1 cellular context compared by ENCODE assay signal in genomic region chr12:120495723-120496352, GRCh38.
A peak's percentile ranks its signal among the peaks of the same experiment; 100 is the strongest.
TF ChIP-seq lines count a peak whose summit lies in the region.

TSS of gene DYNLL1 (plus strand) at chr12:120496113. CDS start at chr12:120496422, 309 bp downstream.

TF ChIP-seq in HepG2, 621 proteins besides CTCF, POLR2A, EP300 and RAD21 (continued from another document and continues in another):
- TF ChIP-seq GMEB1 (CRISPR knock-in tag; IDR thresholded peaks at IDR 0.05; ENCODE audit: borderline replicate concordance) (peak; percentile 72; the same call in 1 of the 2 replicates), ZNF281 (CRISPR knock-in tag; IDR thresholded peaks at IDR 0.05; ENCODE audit: borderline replicate concordance) (no peak), GATA4 (IDR thresholded peaks at IDR 0.05; ENCODE audit: borderline replicate concordance, low read depth) (peak; percentile 82), NFYC (CRISPR knock-in tag; IDR thresholded peaks at IDR 0.05) (peak; percentile 97), ZKSCAN1 (IDR thresholded peaks at IDR 0.05; ENCODE audit: low read length) (no peak), ZNF746 (CRISPR knock-in tag; IDR thresholded peaks at IDR 0.05) (0 out of 2 replicates have a peak, but pooled peaks have one; percentile 22), ZNF407 (CRISPR knock-in tag; IDR thresholded peaks at IDR 0.05; ENCODE audit: not compliant biosample characterization) (no peak), CAMTA2 (CRISPR knock-in tag; IDR thresholded peaks at IDR 0.05; ENCODE audit: borderline replicate concordance) (no peak), POGZ (CRISPR knock-in tag; IDR thresholded peaks at IDR 0.05) (no peak; the same call in 1 of the 2 replicates), ZNF549 (CRISPR knock-in tag; IDR thresholded peaks at IDR 0.05) (no peak), ZBTB7B (CRISPR knock-in tag; IDR thresholded peaks at IDR 0.05) (peak; percentile 29; the same call in 1 of the 2 replicates), ZBTB14 (CRISPR knock-in tag; IDR thresholded peaks at IDR 0.05) (no peak; the same call in 1 of the 2 replicates), ZNF841 (CRISPR knock-in tag; IDR thresholded peaks at IDR 0.05; ENCODE audit: borderline replicate concordance) (no peak), ZNF800 (CRISPR knock-in tag; IDR thresholded peaks at IDR 0.05) (no peak), ZNF331 (CRISPR knock-in tag; IDR thresholded peaks at IDR 0.05) (no peak), PRDM15 (CRISPR knock-in tag; IDR thresholded peaks at IDR 0.05) (no peak), GPBP1L1 (CRISPR knock-in tag; IDR thresholded peaks at IDR 0.05) (no peak), XRCC5 (optimal IDR thresholded peaks at IDR 0.05; ENCODE audit: low read length) (peak; percentile 16), ZNF10 (CRISPR knock-in tag; IDR thresholded peaks at IDR 0.05; ENCODE audit: borderline replicate concordance, low read depth) (no peak), MXD4 (CRISPR knock-in tag; IDR thresholded peaks at IDR 0.05) (peak; percentile 95), STAT5B (CRISPR knock-in tag; IDR thresholded peaks at IDR 0.05) (no peak), MLX (CRISPR knock-in tag; IDR thresholded peaks at IDR 0.05) (no peak), ZHX1 (CRISPR knock-in tag; IDR thresholded peaks at IDR 0.05; ENCODE audit: low read depth) (0 out of 2 replicates have a peak, but pooled peaks have one; percentile 46), ZNF879 (CRISPR knock-in tag; IDR thresholded peaks at IDR 0.05) (no peak), DNMT3B (CRISPR knock-in tag; conservative IDR thresholded peaks at IDR 0.05) (no peak), ZNF451 (CRISPR knock-in tag; IDR thresholded peaks at IDR 0.05) (peak; percentile 82; the same call in 1 of the 2 replicates)
